1 cellular context compared by ENCODE assay signal in the genomic region with DNA sequence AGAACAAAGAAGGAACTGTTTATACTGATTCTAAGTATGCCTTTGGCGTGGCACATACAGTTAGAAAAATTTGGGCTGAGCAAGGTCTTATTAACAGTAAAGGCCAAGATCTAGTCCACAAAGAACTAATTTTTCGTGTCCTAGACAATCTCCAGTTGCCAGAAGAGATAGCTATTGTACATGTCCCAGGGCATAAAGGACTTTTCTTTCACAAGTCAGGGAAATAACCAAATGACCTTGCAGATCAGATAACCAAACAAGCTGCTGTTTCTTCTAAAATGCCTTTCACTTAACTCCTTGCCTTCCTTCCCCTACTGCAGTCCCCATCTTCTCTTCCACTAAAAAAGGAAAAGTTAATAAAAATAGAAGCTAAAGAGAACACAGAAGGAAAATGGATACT.
TF ChIP-seq lines count a peak whose summit lies in the region.

No MANE protein-coding gene starts in this region.

TF ChIP-seq in H1, 55 proteins besides CTCF, POLR2A, EP300 and RAD21:
- TF ChIP-seq YY1 (IDR thresholded peaks at IDR 0.05; ENCODE audit: low read depth, low read length) (no peak), SIRT6 (IDR thresholded peaks at IDR 0.05; ENCODE audit: low read length) (no peak), JUND (IDR thresholded peaks at IDR 0.05; ENCODE audit: low read length) (no peak), JUN (IDR thresholded peaks at IDR 0.05; ENCODE audit: low read depth, low read length) (no peak), CBX5 (IDR thresholded peaks at IDR 0.05; ENCODE audit: low read depth, low read length) (no peak), CEBPB (IDR thresholded peaks at IDR 0.05; ENCODE audit: low read depth, low read length) (no peak), RBBP5 (IDR thresholded peaks at IDR 0.05; ENCODE audit: borderline replicate concordance, low read depth, low read length) (no peak), TAF7 (optimal IDR thresholded peaks at IDR 0.05; ENCODE audit: borderline replicate concordance, low read depth, low read length) (peak; percentile 13), BACH1 (IDR thresholded peaks at IDR 0.05; ENCODE audit: low read length) (no peak), POLR2AphosphoS5 (IDR thresholded peaks at IDR 0.05; ENCODE audit: low read depth, low read length) (peak; percentile 85)
TF ChIP-seq in H1: peak in this region for 2.
